In genomic region chr2:95121495-95122196, GRCh38 we compare ENCODE assay signal across 1 cellular context.
TF ChIP-seq lines count a peak whose summit lies in the region.

Gene MRPS5, minus strand, starts transcription at chr2:95121808. Its CDS starts 17 bp downstream, at chr2:95121791.

TF ChIP-seq in WTC11, 78 proteins besides CTCF, POLR2A, EP300 and RAD21 (continued from another document):
- no peak for TF ChIP-seq ZNF281 (CRISPR knock-in tag; IDR thresholded peaks at IDR 0.05)
- TF ChIP-seq IRF1 (CRISPR knock-in tag; IDR thresholded peaks at IDR 0.05) = peak; percentile 62
- peak; percentile 77; the same call in 1 of the 2 replicates for TF ChIP-seq ESRRA (CRISPR knock-in tag; IDR thresholded peaks at IDR 0.05; ENCODE audit: borderline replicate concordance)
- peak; percentile 88; the same call in 1 of the 2 replicates for TF ChIP-seq FOXP4 (CRISPR knock-in tag; IDR thresholded peaks at IDR 0.05)
- no peak for TF ChIP-seq ATF2 (CRISPR knock-in tag; IDR thresholded peaks at IDR 0.05; ENCODE audit: borderline replicate concordance, low read depth)
- no peak; the same call in 1 of the 2 replicates for TF ChIP-seq ETV6 (CRISPR knock-in tag; IDR thresholded peaks at IDR 0.05)
- no peak for TF ChIP-seq ZNF416 (CRISPR knock-in tag; IDR thresholded peaks at IDR 0.05)
- 0 out of 2 replicates have a peak, but pooled peaks have one; percentile 36 for TF ChIP-seq USF2 (CRISPR knock-in tag; IDR thresholded peaks at IDR 0.05)
- TF ChIP-seq RELA (CRISPR knock-in tag; IDR thresholded peaks at IDR 0.05; ENCODE audit: borderline replicate concordance) = peak; percentile 72; the same call in 1 of the 2 replicates
- TF ChIP-seq ZNF263 (CRISPR knock-in tag; IDR thresholded peaks at IDR 0.05; ENCODE audit: low read depth) = no peak
- TF ChIP-seq ZNF671 (CRISPR knock-in tag; IDR thresholded peaks at IDR 0.05) = peak; percentile 56; the same call in 1 of the 2 replicates
- TF ChIP-seq ZBTB21 (CRISPR knock-in tag; IDR thresholded peaks at IDR 0.05; ENCODE audit: borderline replicate concordance) = no peak
- TF ChIP-seq ZNF232 (CRISPR knock-in tag; IDR thresholded peaks at IDR 0.05) = no peak
- no peak for TF ChIP-seq PRRX2 (CRISPR knock-in tag; IDR thresholded peaks at IDR 0.05)
- TF ChIP-seq KAT7 (CRISPR knock-in tag; IDR thresholded peaks at IDR 0.05; ENCODE audit: borderline replicate concordance) = peak; percentile 82; the same call in 1 of the 2 replicates
- TF ChIP-seq MAX (CRISPR knock-in tag; IDR thresholded peaks at IDR 0.05) = peak; percentile 65
- no peak for TF ChIP-seq ELF4 (CRISPR knock-in tag; IDR thresholded peaks at IDR 0.05; ENCODE audit: low read depth)
- peak; percentile 80 for TF ChIP-seq GABPB1 (CRISPR knock-in tag; IDR thresholded peaks at IDR 0.05)
- TF ChIP-seq NR2C2 (CRISPR knock-in tag; IDR thresholded peaks at IDR 0.05) = no peak
- TF ChIP-seq PRDM15 (CRISPR knock-in tag; IDR thresholded peaks at IDR 0.05) = peak; percentile 57
- TF ChIP-seq JUN (CRISPR knock-in tag; IDR thresholded peaks at IDR 0.05) = peak; percentile 81; the same call in 1 of the 2 replicates
- TF ChIP-seq HMGXB4 (CRISPR knock-in tag; IDR thresholded peaks at IDR 0.05) = peak; percentile 95; the same call in 1 of the 2 replicates
- peak; percentile 87 for TF ChIP-seq GTF2I (CRISPR knock-in tag; conservative IDR thresholded peaks at IDR 0.05)
- no peak for TF ChIP-seq MLX (CRISPR knock-in tag; IDR thresholded peaks at IDR 0.05)
- no peak for TF ChIP-seq CREB1 (CRISPR knock-in tag; IDR thresholded peaks at IDR 0.05)
- TF ChIP-seq SP1 (CRISPR knock-in tag; conservative IDR thresholded peaks at IDR 0.05) = peak; percentile 90
- TF ChIP-seq ZNF219 (CRISPR knock-in tag; IDR thresholded peaks at IDR 0.05; ENCODE audit: borderline replicate concordance) = 0 out of 2 replicates have a peak, but pooled peaks have one; percentile 47
- TF ChIP-seq TEAD4 (CRISPR knock-in tag; IDR thresholded peaks at IDR 0.05) = peak; percentile 36; the same call in 1 of the 2 replicates
- TF ChIP-seq FOXK1 (CRISPR knock-in tag; IDR thresholded peaks at IDR 0.05) = peak; percentile 46; the same call in 1 of the 2 replicates
TF ChIP-seq in WTC11: peak in this region for 25.
